ENCODE assay signal across 22 cellular contexts in genomic region chr3:107663266-107663665, GRCh38.
DNase-seq lines count a peak whose midpoint lies in the region; ATAC-seq and TF ChIP-seq lines count a peak whose summit lies in the region.
"Had no signal": no experiment of that assay in that cellular context is flagged by ENCODE, and none has a peak within 500 bp of the region (broad histone marks: within the 10 kb centered on the region; RNA-seq: fewer than 3 reads in every experiment).

No MANE protein-coding gene starts in this region.

- H3K4me1 ChIP-seq in GM23248 (ENCODE audit: insufficient read depth) (peaks cover 49% of the 10 kb centered on the region), ascending aorta (peaks cover 3 to 38% of the 10 kb centered on the region in 2 donors), stomach smooth muscle (ENCODE audit: control insufficient read depth, insufficient read depth, low read length) (no peaks in the 10 kb centered on the region), mammary epithelial cell (ENCODE audit: insufficient read depth, low read length) (no peaks in the 10 kb centered on the region)

- H3K4me3 Mint-ChIP-seq in T-cell: no peak overlapping the region
- H3K4me3 Mint-ChIP-seq: CD4-positive, alpha-beta T cell; GM23338; H9; IgD-negative memory B cell had no signal

- H4K20me1 ChIP-seq in GM23248 (ENCODE audit: insufficient read depth) (no peaks in the 10 kb centered on the region; the same call in 1 of the 2 replicates), mammary epithelial cell (ENCODE audit: insufficient read depth, low read length) (no peaks in the 10 kb centered on the region)
- H4K20me1 ChIP-seq: BLaER1 treated with 17β-estradiol and CSF1 and Interleukin-3, amounts not matched to agents 10 nM and 100 nM had no signal

- no peaks in the 10 kb centered on the region for H3K27me3 Mint-ChIP-seq in T-cell
- H3K27me3 Mint-ChIP-seq: CD4-positive, alpha-beta T cell; IgD-negative memory B cell had no signal

- ATAC-seq in HG02623 (IDR thresholded peaks at IDR 0.05; ENCODE audit: unreplicated experiment) (no peak), T-cell (replicated peaks in 1 of 4) (no peak)
- ATAC-seq: GM23338 had no signal

- no TSS peak for BruUV-seq in mammary epithelial cell (replicated peaks; lab: Mats Ljungman, UMichigan)

- peaks cover 10% of the 10 kb centered on the region for H3K36me3 Mint-ChIP-seq in T-cell
- H3K36me3 Mint-ChIP-seq: IgD-negative memory B cell had no signal

- H3K27ac ChIP-seq in GM23248 (no peak overlapping the region), ascending aorta (peak overlapping the region; percentile 76 to 80), stomach smooth muscle (ENCODE audit: low read length) (peak overlapping the region; percentile 38), mammary epithelial cell (ENCODE audit: insufficient read depth, low read depth, low read length) (no peak overlapping the region)
- H3K27ac ChIP-seq: KMS-11, SK-N-MC had no signal

- 0 out of 2 replicates have a peak, but pooled peaks cover 4% of the 10 kb centered on the region for H3K79me2 ChIP-seq in GM23248 (ENCODE audit: insufficient read depth)
- H3K79me2 ChIP-seq in mammary epithelial cell (ENCODE audit: insufficient read depth, low read length): peaks cover 8% of the 10 kb centered on the region

- H3K36me3 ChIP-seq in GM23248 (ENCODE audit: low read depth) (no peaks in the 10 kb centered on the region), ascending aorta (no peaks in the 10 kb centered on the region), stomach smooth muscle (ENCODE audit: control insufficient read depth in 2 of 2, insufficient read depth in 2 of 2, low read length in 2 of 2) (no peaks in the 10 kb centered on the region), mammary epithelial cell (ENCODE audit: insufficient read depth, low read length) (peaks cover 1% of the 10 kb centered on the region)
- H3K36me3 ChIP-seq: BLaER1 treated with 17β-estradiol and CSF1 and Interleukin-3, amounts not matched to agents 10 nM and 100 nM had no signal

- TF ChIP-seq CTCF in ascending aorta (IDR thresholded peaks at IDR 0.05) (no peak), mammary epithelial cell (conservative IDR thresholded peaks at IDR 0.05 in 1 of 2, IDR thresholded peaks at IDR 0.05 in 1 of 2; ENCODE audit: extremely low read depth in 1 of 2, insufficient read depth in 1 of 2, low read depth in 1 of 2, low read length in 2 of 2) (no peak)

- H3K9me2 ChIP-seq in GM23248 (ENCODE audit: insufficient read depth): no peaks in the 10 kb centered on the region

- POLR2A ChIA-PET in T-cell (lab: Charles Lee): interaction anchor here in 1 of 2 donors (0.6 kb wide), 2 partner anchors 64 to 1356 kb away, joined by 3 read pairs; no protein-coding TSS in a partner anchor

- H3F3A ChIP-seq in GM23248 (ENCODE audit: insufficient read depth): peaks cover 34% of the 10 kb centered on the region

- H3K27me3 ChIP-seq in GM23248 (replicated peaks; ENCODE audit: insufficient read depth) (no peaks in the 10 kb centered on the region), ascending aorta (no peaks in the 10 kb centered on the region), stomach smooth muscle (ENCODE audit: control insufficient read depth in 1 of 2, insufficient read depth in 2 of 2, low read length in 2 of 2) (no peaks in the 10 kb centered on the region), mammary epithelial cell (ENCODE audit: insufficient read depth, low read length) (no peaks in the 10 kb centered on the region)
- H3K27me3 ChIP-seq: BLaER1 treated with 17β-estradiol and CSF1 and Interleukin-3, amounts not matched to agents 10 nM and 100 nM had no signal

- H3K4me2 ChIP-seq in GM23248 (ENCODE audit: unreplicated experiment): peak overlapping the region; percentile 89
- H3K4me2 ChIP-seq in mammary epithelial cell (ENCODE audit: insufficient read depth, low read depth, low read length): no peak overlapping the region
- H3K4me2 ChIP-seq: GM23338, KMS-11 had no signal

- H3K9me3 ChIP-seq in GM23248 (ENCODE audit: low read depth) (no peaks in the 10 kb centered on the region), ascending aorta (no peaks in the 10 kb centered on the region), stomach smooth muscle (ENCODE audit: control insufficient read depth in 2 of 2, low read length in 2 of 2) (no peaks in the 10 kb centered on the region), mammary epithelial cell (replicated peaks; ENCODE audit: insufficient read depth, low read length) (no peaks in the 10 kb centered on the region)
- H3K9me3 ChIP-seq: BLaER1 treated with 17β-estradiol and CSF1 and Interleukin-3, amounts not matched to agents 10 nM and 100 nM had no signal

- intact Hi-C loops in ascending aorta (cut with DNase I): loop anchor here (2.0 to 10.0 kb wide), 7 partner anchors 14 to 562 kb away; partner anchors contain the start of gene IFT57
- intact Hi-C loops in mammary epithelial cell (cut with micrococcal nuclease): loop anchor here (10.0 kb wide), 1 partner anchor 88 kb away; no protein-coding TSS in a partner anchor

- H3K4me1 Mint-ChIP-seq in T-cell: peaks cover 31 to 45% (median 31%) of the 10 kb centered on the region in 3 donors

- no peak overlapping the region for H3K27ac Mint-ChIP-seq in T-cell
- H3K27ac Mint-ChIP-seq: CD4-positive, alpha-beta T cell; GM23338; H9; IgD-negative memory B cell had no signal

- H3K9ac ChIP-seq in GM23248 (no peak overlapping the region), stomach smooth muscle (ENCODE audit: low read length in 2 of 2) (no peak overlapping the region), mammary epithelial cell (ENCODE audit: insufficient read depth, low read length) (no peak overlapping the region)
- H3K9ac ChIP-seq: BLaER1 treated with 17β-estradiol and CSF1 and Interleukin-3, amounts not matched to agents 10 nM and 100 nM; KMS-11 had no signal

- CTCF ChIA-PET in mammary epithelial cell (lab: Charles Lee; ENCODE audit: low non-redundant PET): no interaction called here
- CTCF ChIA-PET in T-cell (lab: Charles Lee): interaction anchor here (0.6 to 4.0 kb wide), 9 partner anchors 8 to 814 kb away, joined by 3 to 40 read pairs (median 6); no protein-coding TSS in a partner anchor

- DNase-seq in GM23248: no peak
- no peak for DNase-seq in ascending aorta (ENCODE audit: low spot score in 2 of 2)
- peak; percentile 52 for DNase-seq in myocyte (ENCODE audit: low read depth)
- no peak for DNase-seq in NCI-H82 (lab: John Stamatoyannopoulos, UW)
- no peak for DNase-seq in mammary epithelial cell
- no peak for DNase-seq in T-cell
- DNase-seq: AML-193; CD4-positive, alpha-beta T cell; H9; MM.1S; NCI-H1694; NCI-H2029 treated with DMSO at 0.1 percent for 48 hours; NCI-H446 treated with DMSO at 0.1 percent for 48 hours; NCI-H526; SHP77 treated with DMSO at 0.1 percent for 48 hours had no signal

- H2AFZ ChIP-seq in GM23248 (no peak overlapping the region), mammary epithelial cell (ENCODE audit: low read depth, low read length) (no peak overlapping the region)
- H2AFZ ChIP-seq: GM23338 had no signal

- in situ Hi-C loops in GM23248 (cut with MboI) (no loop called here), mammary epithelial cell (cut with MboI; ENCODE audit: low sequenced_read_pairs in 2 of 2) (no loop called here)

- 18 to 21% methylated on average over 2 of the region's 2 CpGs for WGBS in GM23248 (ENCODE audit: low coverage in 1 of 2, low lambda C conversion rate in 2 of 2, missing lambda C conversion rate in 2 of 2), 2 experiments
- 72% methylated on average over 2 of the region's 2 CpGs for WGBS in mammary epithelial cell (ENCODE audit: low coverage, missing lambda C conversion rate)

- no peaks in the 10 kb centered on the region for H3K9me3 Mint-ChIP-seq in T-cell
- H3K9me3 Mint-ChIP-seq: CD4-positive, alpha-beta T cell; GM23338; H9; IgD-negative memory B cell had no signal

- dilution Hi-C loops in mammary epithelial cell (cut with HindIII; ENCODE audit: low sequenced_read_pairs): no loop called here

- no peak overlapping the region for H3K4me3 ChIP-seq in GM23248
- no peak overlapping the region for H3K4me3 ChIP-seq in ascending aorta
- no peak overlapping the region for H3K4me3 ChIP-seq in stomach smooth muscle (ENCODE audit: low read length in 2 of 2)
- H3K4me3 ChIP-seq in mammary epithelial cell (replicated peaks in 1 of 3; ENCODE audit: insufficient read depth in 1 of 3, low read depth in 2 of 3, low read length in 3 of 3): no peak overlapping the region
- H3K4me3 ChIP-seq: BLaER1 treated with 17β-estradiol and CSF1 and Interleukin-3, amounts not matched to agents 10 nM and 100 nM; GM23338; SK-N-MC had no signal

Comparison
In these comparisons a context has a peak if more than half of its experiments do, and no peak if none do; other contexts are left out.
1. H3K27ac ChIP-seq: peak in ascending aorta (2 of 2) and stomach smooth muscle (single experiment); none in GM23248 (single experiment) and mammary epithelial cell (single experiment).